8 cellular contexts compared by ENCODE assay signal in the genomic region with DNA sequence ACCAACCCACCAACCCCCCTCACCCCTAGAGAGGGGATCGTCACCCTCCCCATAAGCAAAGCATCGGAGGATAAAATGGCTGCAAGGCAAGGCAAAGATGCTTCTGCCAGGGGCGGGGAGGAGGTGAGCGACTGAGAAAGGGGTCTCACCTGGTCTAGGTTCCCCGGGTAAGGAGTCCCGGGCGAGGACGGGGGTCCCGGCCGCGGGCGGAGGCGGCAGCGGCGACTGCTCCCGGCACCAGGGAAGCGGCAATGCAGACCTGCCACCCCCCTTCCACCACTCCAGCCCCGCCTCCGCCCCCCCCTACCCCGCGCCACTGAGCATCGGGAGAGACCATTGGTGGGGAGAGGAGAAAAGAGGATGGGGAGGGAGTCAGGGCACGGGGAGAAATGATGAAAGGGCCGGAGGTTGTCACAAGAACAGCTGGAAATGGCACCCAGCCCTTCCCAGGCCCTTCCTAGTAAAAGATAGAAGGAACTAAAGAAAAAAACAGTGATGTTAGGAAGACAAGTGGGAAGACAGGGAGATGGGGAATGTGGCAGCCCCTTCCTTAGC. TPM values are rescaled to one million over a fixed set of nuclear protein-coding genes. Genes with fewer than 3 reads are reported as not detected.
DNase-seq lines count a peak whose midpoint lies in the region; ATAC-seq and TF ChIP-seq lines count a peak whose summit lies in the region.

Gene SV2A, minus strand, starts transcription at position 255 of the 555 bp plus-strand sequence. CDS start 4,004 bp downstream, outside the sequence.

- H3K4me1 ChIP-seq in ovary (ENCODE audit: insufficient read depth), result no peaks in the 10 kb centered on the region
- H3K4me1 ChIP-seq in aorta (ENCODE audit: control insufficient read depth in 1 of 2, insufficient read depth in 2 of 2, low read length in 2 of 2), result no peaks in the 10 kb centered on the region

- DNase-seq in activated CD4-positive, alpha-beta T cell treated with anti-CD3 and anti-CD28 coated beads for 24 hours (ENCODE audit: low read depth in 2 of 2), result peak; percentile 31 to 47
- DNase-seq in activated CD4-positive, alpha-beta T cell treated with anti-CD3 and anti-CD28 coated beads for 1 hour, result no peak
- peak; percentile 72 for DNase-seq in NCI-H82 treated with DMSO at 0.1 percent for 48 hours (lab: John Stamatoyannopoulos, UW; ENCODE audit: unreplicated experiment)
- DNase-seq in activated gamma-delta T cell treated with Interleukin-2 at 50 U/mL for 16 hours, result peak; percentile 24
- DNase-seq in glomerular visceral epithelial cell (ENCODE audit: extremely low spot score), result peak; percentile 39
- peak in 2 of 5 donors; percentile 49 to 61 for DNase-seq in ovary
- peak; percentile 72 to 89 for DNase-seq in aorta

- H3K9me3 ChIP-seq in ovary (no peaks in the 10 kb centered on the region), aorta (ENCODE audit: control insufficient read depth, low read length) (no peaks in the 10 kb centered on the region)

- H3K36me3 ChIP-seq in ovary (no peaks in the 10 kb centered on the region), aorta (ENCODE audit: control insufficient read depth in 1 of 2, insufficient read depth in 2 of 2, low read length in 1 of 2) (peaks cover 0 to 2% of the 10 kb centered on the region in 2 donors)

- no peak for TF ChIP-seq CTCF in ovary (IDR thresholded peaks at IDR 0.05)

- ATAC-seq in aorta (ENCODE audit: low FRiP score) (peak; percentile 85), GM18861 (IDR thresholded peaks at IDR 0.05; ENCODE audit: unreplicated experiment) (no peak)

- intact Hi-C loops in ovary (cut with DNase I), result no loop called here
- intact Hi-C loops in aorta (cut with DNase I), result no loop called here

- no peak for TF ChIP-seq EP300 in ovary (IDR thresholded peaks at IDR 0.05)

- H3K27ac ChIP-seq in ovary (no peak within 1 kb of the TSS), aorta (ENCODE audit: low read depth in 1 of 2, low read length in 2 of 2) (peak within 1 kb of the TSS; percentile 33 to 56)

- no peak for TF ChIP-seq POLR2A in ovary (IDR thresholded peaks at IDR 0.05)

- WGBS in ovary, 3 donors, result 1 to 2% (median 1%) methylated on average over 24 of the region's 24 CpGs
- 0% methylated on average over 24 of the region's 24 CpGs for WGBS in aorta, 2 donors

- H3K27me3 ChIP-seq in ovary (no peaks in the 10 kb centered on the region), aorta (ENCODE audit: control insufficient read depth in 1 of 2, insufficient read depth in 2 of 2, low read length in 1 of 2) (no peaks in the 10 kb centered on the region)

- H3K4me3 ChIP-seq in ovary (peak within 1 kb of the TSS; percentile 70), aorta (ENCODE audit: low read length in 2 of 2) (peak within 1 kb of the TSS; percentile 86 to 93)

RNA-seq across cellular contexts. Expression of gene SV2A, which starts in this region (rescaled TPM):
- total RNA-seq in ovary (1 to 10 TPM; 1.2 to 7.7 (median 3.2) TPM), aorta (10 to 100 TPM; 16.9 to 20.5 TPM)
- polyA plus RNA-seq in ovary (1 to 10 TPM; 3.2 to 7.9 TPM), aorta (10 to 100 TPM in 1 of 2 donors, 1 to 10 TPM in 1; 4.3 to 13.0 TPM)

Comparison
In these comparisons a context has a peak if more than half of its experiments do, and no peak if none do; other contexts are left out.
1. H3K27ac ChIP-seq: peak in aorta (2 of 2); none in ovary (0 of 2).